In the genomic region with DNA sequence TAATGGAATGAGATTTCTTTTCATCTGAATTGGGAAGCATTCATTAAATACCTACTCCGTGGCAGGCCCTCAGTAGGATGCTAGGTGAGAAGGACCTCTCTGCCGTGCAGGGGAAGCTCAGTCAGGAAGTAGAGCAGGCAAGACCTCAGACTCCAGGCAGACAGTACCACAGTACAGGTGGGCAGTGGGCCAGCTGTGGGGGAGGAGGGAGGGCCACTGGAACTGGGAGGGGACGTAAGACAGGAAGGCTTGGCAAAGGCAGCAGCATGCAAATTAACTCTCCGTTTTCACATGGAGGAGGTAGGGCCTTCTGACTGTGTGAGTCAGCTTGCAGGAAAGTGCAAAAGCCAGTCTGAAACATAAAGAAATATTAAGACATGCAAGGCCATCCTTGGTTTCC, we compare ENCODE assay signal across 10 cellular contexts.
DNase-seq lines count a peak whose midpoint lies in the region; ATAC-seq, FAIRE-seq and TF ChIP-seq lines count a peak whose summit lies in the region.
"Had no signal": no experiment of that assay in that cellular context is flagged by ENCODE, and none has a peak within 500 bp of the region (broad histone marks: within the 10 kb centered on the region; RNA-seq: fewer than 3 reads in every experiment).

No MANE protein-coding gene starts in this region.

- H3K36me3 ChIP-seq in bronchial epithelial cell (ENCODE audit: control insufficient read depth, insufficient read depth, low read length) = no peaks in the 10 kb centered on the region
- H3K36me3 ChIP-seq: gastrocnemius medialis had no signal

- TF ChIP-seq CTCF in bronchial epithelial cell (IDR thresholded peaks at IDR 0.05; ENCODE audit: insufficient read depth, low read length, severe bottlenecking) = no peak

- POLR2A ChIA-PET in HEK293T (lab: Yijun Ruan, JAX) = no interaction called here

- ATAC-seq in HG02938 (IDR thresholded peaks at IDR 0.05; ENCODE audit: unreplicated experiment) = no peak
- ATAC-seq: A549 had no signal

- no peak overlapping the region for H3K4me3 ChIP-seq in bronchial epithelial cell (ENCODE audit: low read depth, low read length)
- H3K4me3 ChIP-seq: A549, gastrocnemius medialis had no signal

- no peak for FAIRE-seq in bronchial epithelial cell (lab: Jason Lieb, UNC)
- FAIRE-seq: A549 had no signal

- no peaks in the 10 kb centered on the region for H3K27me3 ChIP-seq in bronchial epithelial cell (ENCODE audit: control insufficient read depth, insufficient read depth, low read length)
- H3K27me3 ChIP-seq: gastrocnemius medialis had no signal

- CTCF ChIA-PET in HEK293T (lab: Yijun Ruan, JAX) = interaction anchor here (0.6 to 1.0 kb wide), 3 partner anchors 10 to 275 kb away, joined by 3 to 4 read pairs (median 4); no protein-coding TSS in a partner anchor

- peak; percentile 21 for DNase-seq in NCI-H146 (lab: John Stamatoyannopoulos, UW)
- DNase-seq in NCI-H146 treated with DMSO at 0.1 percent for 48 hours (lab: John Stamatoyannopoulos, UW; ENCODE audit: unreplicated experiment) = no peak
- DNase-seq in NCI-H2107 treated with DMSO at 0.1 percent for 48 hours (lab: John Stamatoyannopoulos, UW; ENCODE audit: unreplicated experiment) = peak; percentile 59
- peak; percentile 77 for DNase-seq in bronchial epithelial cell (ENCODE audit: low read depth)
- peak; percentile 34 to 48 for DNase-seq in lung microvascular endothelial cell (ENCODE audit: low read depth in 2 of 2)
- DNase-seq in HEK293T (ENCODE audit: extremely low spot score) = no peak
- no peak for DNase-seq in GM19240 (ENCODE audit: insufficient read length, low spot score)
- DNase-seq: gastrocnemius medialis had no signal

TF ChIP-seq in HEK293T, 16 proteins besides CTCF, POLR2A, EP300 and RAD21:
- TF ChIP-seq HDGF (IDR thresholded peaks at IDR 0.05; ENCODE audit: borderline replicate concordance) (no peak), CTBP1 (IDR thresholded peaks at IDR 0.05; ENCODE audit: borderline replicate concordance) (no peak), TARDBP (IDR thresholded peaks at IDR 0.05) (no peak), ELF4 (IDR thresholded peaks at IDR 0.05) (no peak), SUZ12 (IDR thresholded peaks at IDR 0.05) (no peak), LEF1 (IDR thresholded peaks at IDR 0.05; ENCODE audit: borderline replicate concordance) (no peak), L3MBTL2 (conservative IDR thresholded peaks at IDR 0.05) (no peak), NFRKB (IDR thresholded peaks at IDR 0.05) (no peak), ARNT (IDR thresholded peaks at IDR 0.05) (no peak), FOXA1 (IDR thresholded peaks at IDR 0.05) (no peak)
- TF ChIP-seq, protein P1, sequence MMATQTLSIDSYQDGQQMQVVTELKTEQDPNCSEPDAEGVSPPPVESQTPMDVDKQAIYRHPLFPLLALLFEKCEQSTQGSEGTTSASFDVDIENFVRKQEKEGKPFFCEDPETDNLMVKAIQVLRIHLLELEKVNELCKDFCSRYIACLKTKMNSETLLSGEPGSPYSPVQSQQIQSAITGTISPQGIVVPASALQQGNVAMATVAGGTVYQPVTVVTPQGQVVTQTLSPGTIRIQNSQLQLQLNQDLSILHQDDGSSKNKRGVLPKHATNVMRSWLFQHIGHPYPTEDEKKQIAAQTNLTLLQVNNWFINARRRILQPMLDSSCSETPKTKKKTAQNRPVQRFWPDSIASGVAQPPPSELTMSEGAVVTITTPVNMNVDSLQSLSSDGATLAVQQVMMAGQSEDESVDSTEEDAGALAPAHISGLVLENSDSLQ (IDR thresholded peaks at IDR 0.05) = no peak
TF ChIP-seq in HEK293T: peak in this region for 0.

Comparison
In these comparisons a context has a peak if more than half of its experiments do, and no peak if none do; other contexts are left out.
1. DNase-seq: peak in NCI-H146 (single experiment), NCI-H2107 treated with DMSO at 0.1 percent for 48 hours (single experiment), bronchial epithelial cell (single experiment) and lung microvascular endothelial cell (2 of 2); none in NCI-H146 treated with DMSO at 0.1 percent for 48 hours (single experiment), HEK293T (single experiment) and GM19240 (single experiment).